Comparison of ENCODE assay signal across 8 cellular contexts in genomic region chr2:241219030-241219382, GRCh38. TPM values are rescaled to one million over a fixed set of nuclear protein-coding genes. Genes with fewer than 3 reads are reported as not detected.
DNase-seq lines count a peak whose midpoint lies in the region; ATAC-seq and TF ChIP-seq lines count a peak whose summit lies in the region.

No MANE protein-coding gene starts in this region.

- no peak overlapping the region for H3K27ac ChIP-seq in WERI-Rb-1

- H3K36me3 ChIP-seq in WERI-Rb-1 (peaks cover 5% of the 10 kb centered on the region; the same call in 1 of the 2 replicates), iPS-15b (ENCODE audit: control insufficient read depth, insufficient read depth, low read length) (no peaks in the 10 kb centered on the region)

- no peaks in the 10 kb centered on the region for H3K4me1 ChIP-seq in iPS-15b (ENCODE audit: control insufficient read depth, insufficient read depth, low read length)

- H3K9me3 Mint-ChIP-seq in activated CD8-positive, alpha-beta memory T cell treated with anti-CD3 and anti-CD28 coated beads, Interleukin-2, amount 10 ng/mL, durations not matched to agents 7 days and 5 days (ENCODE audit: low read depth): no peaks in the 10 kb centered on the region
- no peaks in the 10 kb centered on the region for H3K9me3 Mint-ChIP-seq in stimulated activated memory B cell treated with anti-CD40 and anti-IgM and Interleukin-4, amounts not matched to agents 10 μg/mL and 1 μg/mL and 100 μg/mL, for 72 hours

- DNase-seq in activated CD8-positive, alpha-beta memory T cell treated with anti-CD3 and anti-CD28 coated beads, Interleukin-2, amount 10 ng/mL, durations not matched to agents 7 days and 5 days: no peak
- DNase-seq in activated CD8-positive, alpha-beta memory T cell treated with anti-CD3 and anti-CD28 coated beads, Interleukin-2, amount 50 U/mL, for 4 hours: no peak
- DNase-seq in WERI-Rb-1 (no peak), NCI-H1048 (lab: John Stamatoyannopoulos, UW) (no peak), NCI-H146 treated with DMSO at 0.1 percent for 48 hours (lab: John Stamatoyannopoulos, UW; ENCODE audit: unreplicated experiment) (no peak)

- no peak overlapping the region for H3K9ac ChIP-seq in iPS-15b (ENCODE audit: low read depth, low read length)

- no peaks in the 10 kb centered on the region for H3K36me3 Mint-ChIP-seq in activated CD8-positive, alpha-beta memory T cell treated with anti-CD3 and anti-CD28 coated beads, Interleukin-2, amount 10 ng/mL, durations not matched to agents 7 days and 5 days
- no peaks in the 10 kb centered on the region for H3K36me3 Mint-ChIP-seq in stimulated activated memory B cell treated with anti-CD40 and anti-IgM and Interleukin-4, amounts not matched to agents 10 μg/mL and 1 μg/mL and 100 μg/mL, for 72 hours

- no peaks in the 10 kb centered on the region for H3K9me3 ChIP-seq in WERI-Rb-1 (ENCODE audit: severe bottlenecking)
- H3K9me3 ChIP-seq in iPS-15b (ENCODE audit: control insufficient read depth, insufficient read depth, low read length): no peaks in the 10 kb centered on the region

- H3K4me3 ChIP-seq in WERI-Rb-1 (ENCODE audit: low read depth, low read length) (peak overlapping the region; percentile 84), iPS-15b (ENCODE audit: low read depth, low read length) (peak overlapping the region; percentile 71)

- ATAC-seq in activated CD8-positive, alpha-beta memory T cell treated with anti-CD3 and anti-CD28 coated beads, Interleukin-2, amount 10 ng/mL, durations not matched to agents 7 days and 5 days: no peak
- ATAC-seq in stimulated activated memory B cell treated with anti-CD40 and anti-IgM and Interleukin-4, amounts not matched to agents 10 μg/mL and 1 μg/mL and 100 μg/mL, for 72 hours: no peak
- ATAC-seq in HG03175 (IDR thresholded peaks at IDR 0.05; ENCODE audit: unreplicated experiment): no peak

- TF ChIP-seq CTCF in WERI-Rb-1 (IDR thresholded peaks at IDR 0.05; ENCODE audit: low read depth, low read length): no peak

- H3K27me3 Mint-ChIP-seq in activated CD8-positive, alpha-beta memory T cell treated with anti-CD3 and anti-CD28 coated beads, Interleukin-2, amount 10 ng/mL, durations not matched to agents 7 days and 5 days: peaks cover 25% of the 10 kb centered on the region
- no peaks in the 10 kb centered on the region for H3K27me3 Mint-ChIP-seq in stimulated activated memory B cell treated with anti-CD40 and anti-IgM and Interleukin-4, amounts not matched to agents 10 μg/mL and 1 μg/mL and 100 μg/mL, for 72 hours

- H3K27ac Mint-ChIP-seq in activated CD8-positive, alpha-beta memory T cell treated with anti-CD3 and anti-CD28 coated beads, Interleukin-2, amount 10 ng/mL, durations not matched to agents 7 days and 5 days: no peak overlapping the region
- peak overlapping the region; percentile 78 for H3K27ac Mint-ChIP-seq in stimulated activated memory B cell treated with anti-CD40 and anti-IgM and Interleukin-4, amounts not matched to agents 10 μg/mL and 1 μg/mL and 100 μg/mL, for 72 hours

- peak overlapping the region; percentile 77 for H3K4me3 Mint-ChIP-seq in activated CD8-positive, alpha-beta memory T cell treated with anti-CD3 and anti-CD28 coated beads, Interleukin-2, amount 10 ng/mL, durations not matched to agents 7 days and 5 days
- H3K4me3 Mint-ChIP-seq in stimulated activated memory B cell treated with anti-CD40 and anti-IgM and Interleukin-4, amounts not matched to agents 10 μg/mL and 1 μg/mL and 100 μg/mL, for 72 hours: peak overlapping the region; percentile 88

- peaks cover 15% of the 10 kb centered on the region for H3K4me1 Mint-ChIP-seq in activated CD8-positive, alpha-beta memory T cell treated with anti-CD3 and anti-CD28 coated beads, Interleukin-2, amount 10 ng/mL, durations not matched to agents 7 days and 5 days
- H3K4me1 Mint-ChIP-seq in stimulated activated memory B cell treated with anti-CD40 and anti-IgM and Interleukin-4, amounts not matched to agents 10 μg/mL and 1 μg/mL and 100 μg/mL, for 72 hours: peaks cover 20% of the 10 kb centered on the region

- H3K27me3 ChIP-seq in WERI-Rb-1 (ENCODE audit: insufficient read depth, low read depth, severe bottlenecking): no peaks in the 10 kb centered on the region
- H3K27me3 ChIP-seq in iPS-15b (ENCODE audit: control insufficient read depth, insufficient read depth, low read length): no peaks in the 10 kb centered on the region

- CTCF ChIA-PET in activated CD8-positive, alpha-beta memory T cell treated with anti-CD3 and anti-CD28 coated beads, Interleukin-2, amount 10 ng/mL, durations not matched to agents 7 days and 5 days (lab: Charles Lee): interaction anchor here (0.6 to 1.9 kb wide), 3 partner anchors 9 to 394 kb away, joined by 3 to 4 read pairs (median 4); no protein-coding TSS in a partner anchor

RNA-seq across cellular contexts. Expression of gene ANO7, which starts 30.5 kb away (rescaled TPM):
- total RNA-seq in activated CD8-positive, alpha-beta memory T cell treated with anti-CD3 and anti-CD28 coated beads, Interleukin-2, amount 10 ng/mL, durations not matched to agents 7 days and 5 days: 1 to 10 TPM in 1 of 2 experiments, under 1 TPM in 1; 0.53 to 1.1 TPM
